Comparison of ENCODE assay signal across 17 cellular contexts in genomic region chr7:90821961-90822620, GRCh38.
"Had no signal": no experiment of that assay in that cellular context is flagged by ENCODE, and none has a peak within 500 bp of the region (broad histone marks: within the 10 kb centered on the region; RNA-seq: fewer than 3 reads in every experiment).

No MANE protein-coding gene starts in this region.

- H3K4me3 Mint-ChIP-seq: natural killer cell; neural progenitor cell; stimulated activated effector memory CD8-positive, alpha-beta T cell treated with anti-CD3 and anti-CD28 coated beads, Interleukin-12 subunit alpha, Interleukin-12 subunit beta, amount 100 ng/mL, for 72 hours; stimulated activated naive CD8-positive, alpha-beta T cell treated with anti-CD3 and anti-CD28 coated beads, Interleukin-15, Interleukin-2, amounts not matched to agents 100 ng/mL and 50 ng/mL, for 24 hours had no signal

- H3K27ac Mint-ChIP-seq: natural killer cell; neural progenitor cell; stimulated activated effector memory CD8-positive, alpha-beta T cell treated with anti-CD3 and anti-CD28 coated beads, Interleukin-12 subunit alpha, Interleukin-12 subunit beta, amount 100 ng/mL, for 72 hours; stimulated activated naive CD8-positive, alpha-beta T cell treated with anti-CD3 and anti-CD28 coated beads, Interleukin-15, Interleukin-2, amounts not matched to agents 100 ng/mL and 50 ng/mL, for 24 hours had no signal

- H3K27me3 ChIP-seq: dorsolateral prefrontal cortex, neural progenitor cell, tibial artery, upper lobe of left lung, vagina had no signal

- H3K27ac ChIP-seq: dorsolateral prefrontal cortex, neural progenitor cell, tibial artery, upper lobe of left lung, vagina had no signal

- FAIRE-seq: frontal cortex, keratinocyte had no signal

- H3K9me3 ChIP-seq: mucosa of descending colon, tibial artery, upper lobe of left lung, vagina had no signal

- H3K4me3 ChIP-seq: dorsolateral prefrontal cortex, mucosa of descending colon, neural progenitor cell, tibial artery, upper lobe of left lung, vagina had no signal

- DNase-seq: central memory CD4-positive, alpha-beta T cell; cortex of kidney; dorsolateral prefrontal cortex; effector CD8-positive, alpha-beta T cell; mucosa of descending colon; natural killer cell; nucleus accumbens; stimulated activated CD4-positive, alpha-beta T cell treated with anti-CD3 and anti-CD28 coated beads, Interleukin-4, amount 100 ng/mL, for 1 hour; stimulated activated CD8-positive, alpha-beta memory T cell treated with anti-CD3 and anti-CD28 coated beads, Interleukin-4, amount 100 ng/mL, for 48 hours; tibial artery; upper lobe of left lung had no signal

- H3K36me3 Mint-ChIP-seq: natural killer cell; stimulated activated effector memory CD8-positive, alpha-beta T cell treated with anti-CD3 and anti-CD28 coated beads, Interleukin-12 subunit alpha, Interleukin-12 subunit beta, amount 100 ng/mL, for 72 hours had no signal

- ATAC-seq: mucosa of descending colon; natural killer cell; stimulated activated effector memory CD8-positive, alpha-beta T cell treated with anti-CD3 and anti-CD28 coated beads, Interleukin-12 subunit alpha, Interleukin-12 subunit beta, amount 100 ng/mL, for 72 hours had no signal

- H3K4me1 Mint-ChIP-seq: natural killer cell; stimulated activated effector memory CD8-positive, alpha-beta T cell treated with anti-CD3 and anti-CD28 coated beads, Interleukin-12 subunit alpha, Interleukin-12 subunit beta, amount 100 ng/mL, for 72 hours had no signal
